Comparison of ENCODE assay signal across 21 cellular contexts in the genomic region with DNA sequence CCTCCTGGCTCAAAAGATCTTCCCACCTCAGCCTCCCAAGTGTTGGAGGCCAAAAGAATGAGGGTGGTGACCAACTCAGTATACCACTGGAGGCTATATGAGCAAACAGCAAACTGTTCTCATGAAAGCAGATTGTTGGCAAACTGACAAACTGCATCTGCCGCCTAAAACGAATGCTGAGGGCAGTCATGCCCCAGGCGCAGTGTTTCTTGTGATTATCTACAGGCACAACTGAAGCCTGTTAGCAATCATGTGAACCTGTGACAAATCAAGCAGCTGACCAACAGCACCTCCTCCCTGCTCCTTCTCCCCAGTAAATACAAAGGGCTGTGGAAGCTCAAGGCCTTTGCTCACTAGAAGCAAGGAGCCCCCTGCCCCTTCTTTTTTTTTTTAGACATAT. TPM values are rescaled to one million over a fixed set of nuclear protein-coding genes. Genes with fewer than 3 reads are reported as not detected.
A peak's percentile ranks its signal among the peaks of the same experiment; 100 is the strongest.
DNase-seq lines count a peak whose midpoint lies in the region; ATAC-seq, FAIRE-seq and TF ChIP-seq lines count a peak whose summit lies in the region.
"Had no signal": no experiment of that assay in that cellular context is flagged by ENCODE, and none has a peak within 500 bp of the region (broad histone marks: within the 10 kb centered on the region; RNA-seq: fewer than 3 reads in every experiment).

No MANE protein-coding gene starts in this region.

- TF ChIP-seq CTCF in BE2C (IDR thresholded peaks at IDR 0.05; ENCODE audit: low read depth, low read length) (no peak), bronchial epithelial cell (IDR thresholded peaks at IDR 0.05; ENCODE audit: insufficient read depth, low read length, severe bottlenecking) (no peak), gastroesophageal sphincter (IDR thresholded peaks at IDR 0.05) (no peak)

- FAIRE-seq in bronchial epithelial cell (lab: Jason Lieb, UNC), result no peak
- FAIRE-seq: A549, GM12891 had no signal

- H3K36me3 ChIP-seq in BE2C, result no peaks in the 10 kb centered on the region
- peaks cover 8% of the 10 kb centered on the region for H3K36me3 ChIP-seq in bronchial epithelial cell (ENCODE audit: control insufficient read depth, insufficient read depth, low read length)
- H3K36me3 ChIP-seq in gastroesophageal sphincter, result peaks cover 0 to 64% of the 10 kb centered on the region in 2 donors

- H3K27ac ChIP-seq in gastroesophageal sphincter, result no peak overlapping the region
- H3K27ac ChIP-seq: A549 had no signal

- ATAC-seq in gastroesophageal sphincter, result no peak
- ATAC-seq: A549, GM23338 had no signal

- H3K4me1 ChIP-seq in BE2C (no peaks in the 10 kb centered on the region), gastroesophageal sphincter (no peaks in the 10 kb centered on the region)
- H3K4me1 ChIP-seq: A549 had no signal

- 80 to 87% methylated on average over 3 of the region's 3 CpGs for whole genome bisulfite sequencing in gastroesophageal sphincter (ENCODE audit: low coverage in 1 of 2), 2 donors

- DNase-seq in BE2C, result peak; percentile 60
- DNase-seq in M059J (ENCODE audit: low read depth), result peak; percentile 25
- DNase-seq in bronchial epithelial cell (ENCODE audit: low read depth), result peak; percentile 5
- peak; percentile 86 for DNase-seq in foreskin melanocyte
- no peak for DNase-seq in dermis blood vessel endothelial cell
- no peak for DNase-seq in activated CD4-positive, alpha-beta T cell treated with anti-CD3 and anti-CD28 coated beads, Interleukin-2, amount 50 U/mL, for 4 hours
- no peak for DNase-seq in stimulated activated naive CD4-positive, alpha-beta T cell (lab: John Stamatoyannopoulos, UW)
- DNase-seq: CD4-positive, CD25-positive, alpha-beta regulatory T cell; HCEC 1CT; KBM-7; NCI-H1092 treated with DMSO at 0.1 percent for 48 hours; NCI-H146; NCI-H2029; NCI-H2227 treated with DMSO at 0.1 percent for 48 hours; NCI-H510A treated with DMSO at 0.1 percent for 48 hours; NCI-H748 treated with DMSO at 0.1 percent for 48 hours; SIG-M5 had no signal

- no peak overlapping the region for H3K4me3 ChIP-seq in BE2C (ENCODE audit: low read depth, low read length)
- H3K4me3 ChIP-seq in bronchial epithelial cell (ENCODE audit: low read depth, low read length), result no peak overlapping the region
- H3K4me3 ChIP-seq in gastroesophageal sphincter, result no peak overlapping the region
- H3K4me3 ChIP-seq: A549, GM23338 had no signal

- no peaks in the 10 kb centered on the region for H3K9me3 ChIP-seq in BE2C
- H3K9me3 ChIP-seq in gastroesophageal sphincter, result no peaks in the 10 kb centered on the region
- H3K9me3 ChIP-seq: A549 had no signal

- TF ChIP-seq EP300 in gastroesophageal sphincter (IDR thresholded peaks at IDR 0.05), result no peak

- no peak for TF ChIP-seq POLR2A in gastroesophageal sphincter (IDR thresholded peaks at IDR 0.05)

- H3K27me3 ChIP-seq in BE2C (no peaks in the 10 kb centered on the region), bronchial epithelial cell (ENCODE audit: control insufficient read depth, insufficient read depth, low read length) (no peaks in the 10 kb centered on the region), gastroesophageal sphincter (no peaks in the 10 kb centered on the region)

RNA-seq across cellular contexts. Expression of gene BTBD10, which starts 47.8 kb away (rescaled TPM):
- 12.3 TPM for polyA plus RNA-seq in BE2C (2012; ENCODE audit: insufficient read depth, insufficient read length, low read depth)
- total RNA-seq in M059J (2014; rRNA removed; shearing (Covaris generic)), result 49.9 and 65.4 TPM in 2 replicates
- total RNA-seq in bronchial epithelial cell, result 120 and 128 TPM in 2 replicates
- total RNA-seq in gastroesophageal sphincter, result 10 to 100 TPM; 44.1 to 65.1 (median 50.4) TPM
- total RNA-seq in dermis blood vessel endothelial cell, result 133 and 140 TPM in 2 replicates

Comparison
In these comparisons a context has a peak if more than half of its experiments do, and no peak if none do; other contexts are left out.
1. DNase-seq: peak in BE2C (single experiment), M059J (single experiment), bronchial epithelial cell (single experiment) and foreskin melanocyte (single experiment); none in dermis blood vessel endothelial cell (single experiment), activated CD4-positive, alpha-beta T cell treated with anti-CD3 and anti-CD28 coated beads, Interleukin-2, amount 50 U/mL, for 4 hours (0 of 2) and stimulated activated naive CD4-positive, alpha-beta T cell (0 of 6).